Comparison of ENCODE assay signal across 32 cellular contexts in genomic region chr21:29430030-29430429, GRCh38.
"Had no signal": no experiment of that assay in that cellular context is flagged by ENCODE, and none has a peak within 500 bp of the region (broad histone marks: within the 10 kb centered on the region; RNA-seq: fewer than 3 reads in every experiment).

No MANE protein-coding gene starts in this region.

- H3K27ac ChIP-seq: Peyer's patch, SJSA1 had no signal

- DNase-seq: activated B cell treated with CpG ODN at 0.5 μM for 24 hours; activated CD4-positive, alpha-beta memory T cell treated with anti-CD3 and anti-CD28 coated beads for 36 hours; activated CD4-positive, alpha-beta T cell treated with anti-CD3 and anti-CD28 coated beads for 4 hours; activated CD4-positive, alpha-beta T cell treated with anti-CD3 and anti-CD28 coated beads, Interleukin-2, amount 50 U/mL, for 1 hour; activated CD4-positive, CD25-positive, alpha-beta regulatory T cell treated with anti-CD3 and anti-CD28 coated beads, Interleukin-2, amount 50 U/mL, for 72 hours; activated CD8-positive, alpha-beta memory T cell treated with anti-CD3 and anti-CD28 coated beads, Interleukin-2, amount 50 U/mL, for 4 hours; activated gamma-delta T cell treated with Interleukin-2 at 50 U/mL for 16 hours; activated naive CD4-positive, alpha-beta T cell treated with anti-CD3 and anti-CD28 coated beads for 36 hours; activated naive CD8-positive, alpha-beta T cell treated with anti-CD3 and anti-CD28 coated beads, Interleukin-2, amount 50 U/mL, for 24 hours; activated T-cell treated with anti-CD3 and anti-CD28 coated beads for 4 hours; activated T-cell treated with anti-CD3 and anti-CD28 coated beads, Interleukin-2, amount 50 U/mL, for 4 hours; anterior cingulate cortex; caudate nucleus; Karpas-422; NCI-H1105; NCI-H1417 treated with DMSO at 0.1 percent for 48 hours; NCI-H187 treated with DMSO at 0.1 percent for 48 hours; NCI-H2081; NCI-H2171 treated with DMSO at 0.1 percent for 48 hours; NCI-H2227 treated with DMSO at 0.1 percent for 48 hours; NCI-H446; NCI-H510A treated with DMSO at 0.1 percent for 48 hours; NCI-H526 treated with DMSO at 0.1 percent for 48 hours; NK-92 treated with Interleukin-12 subunit alpha and Interleukin-12 subunit beta, amount 100 ng/mL, for 24 hours; PC-3; Peyer's patch; RPMI8226; SHP77 treated with DMSO at 0.1 percent for 48 hours; SK-N-SH had no signal

- H3K4me3 ChIP-seq: Peyer's patch, SJSA1 had no signal

- H3K27me3 ChIP-seq: Peyer's patch, SJSA1 had no signal

- H3K36me3 ChIP-seq: Peyer's patch, SJSA1 had no signal

- H3K4me2 ChIP-seq: SK-N-SH had no signal

- H3K4me1 ChIP-seq: Peyer's patch had no signal

- ATAC-seq: activated naive CD8-positive, alpha-beta T cell treated with anti-CD3 and anti-CD28 coated beads, Interleukin-2, amount 50 U/mL, for 24 hours; activated T-cell treated with anti-CD3 and anti-CD28 coated beads, Interleukin-2, amount 50 U/mL, for 4 hours; PC-3 had no signal

- H3K9me3 ChIP-seq: Peyer's patch, SJSA1, SK-N-SH had no signal

- FAIRE-seq: bronchial epithelial cell, TTC549 had no signal

- H3K9ac ChIP-seq: SK-N-SH had no signal
